11 cellular contexts compared by ENCODE assay signal in the genomic region with DNA sequence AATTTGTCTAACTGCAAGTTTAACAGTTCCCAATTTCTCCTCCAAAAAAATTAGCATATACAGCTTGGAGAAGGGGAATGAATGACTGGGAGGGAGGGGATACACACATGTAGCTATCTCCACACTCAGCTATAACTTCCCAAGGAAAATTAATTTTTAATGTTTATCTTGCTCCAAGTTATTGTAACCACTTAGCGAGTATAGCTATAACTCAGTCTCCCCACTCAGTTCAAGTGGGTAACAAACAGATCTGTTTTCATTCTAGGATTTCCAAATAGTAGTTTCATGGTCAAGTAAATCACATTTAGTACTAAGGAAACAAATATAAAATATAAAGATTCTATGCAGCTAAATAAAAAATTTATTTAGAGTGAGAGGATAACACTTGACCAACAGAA. TPM values are rescaled to one million over a fixed set of nuclear protein-coding genes. Genes with fewer than 3 reads are reported as not detected.
DNase-seq lines count a peak whose midpoint lies in the region; ATAC-seq, FAIRE-seq and TF ChIP-seq lines count a peak whose summit lies in the region.
"Had no signal": no experiment of that assay in that cellular context is flagged by ENCODE, and none has a peak within 500 bp of the region (broad histone marks: within the 10 kb centered on the region; RNA-seq: fewer than 3 reads in every experiment).

No MANE protein-coding gene starts in this region.

- FAIRE-seq in A549 (lab: Jason Lieb, UNC) = no peak

- H3K27ac Mint-ChIP-seq in nephron progenitor cell = no peak overlapping the region
- H3K27ac Mint-ChIP-seq: activated T-helper 1 cell treated with anti-CD3 and anti-CD28 coated beads, Interleukin-12 subunit alpha, Interleukin-12 subunit beta, Interleukin-2, Interleukin-4 antibody, amounts not matched to agents 30 ng/mL and 10 ng/mL and 1 ng/mL, durations not matched to agents 14 hours and 24 hours and 36 hours; CD4-positive, alpha-beta memory T cell had no signal

- no peak overlapping the region for H3K4me3 ChIP-seq in A549
- H3K4me3 ChIP-seq in ascending aorta = peak overlapping the region in 1 of 2 donors; percentile 95

- DNase-seq in A549 (ENCODE audit: low read depth in 1 of 2, low spot score in 1 of 2) (no peak), G401 (ENCODE audit: low spot score) (peak; percentile 10), ascending aorta (ENCODE audit: low spot score in 2 of 2) (no peak), nephron progenitor cell (no peak), caudate nucleus (lab: John Stamatoyannopoulos, UW) (no peak), NCI-H187 (lab: John Stamatoyannopoulos, UW) (no peak)
- no peak for DNase-seq in activated CD8-positive, alpha-beta memory T cell treated with anti-CD3 and anti-CD28 coated beads, Interleukin-2, amount 50 U/mL, for 4 hours
- DNase-seq: CD4-positive, alpha-beta memory T cell; Kasumi-1 had no signal

- peak overlapping the region; percentile 71 for H3K4me2 ChIP-seq in A549

- CTCF ChIA-PET in A549 (lab: Yijun Ruan, JAX) = interaction anchor here (0.9 to 2.4 kb wide), 4 partner anchors 17 to 142 kb away, joined by 3 to 16 read pairs (median 6); no protein-coding TSS in a partner anchor

- H3K27ac ChIP-seq in A549 (peak overlapping the region; percentile 94 to 99), ascending aorta (peak overlapping the region; percentile 96 to 98), caudate nucleus (ENCODE audit: low read depth, low read length) (no peak overlapping the region)

- peaks cover 47% of the 10 kb centered on the region for H3K27me3 Mint-ChIP-seq in nephron progenitor cell (ENCODE audit: low read depth, poor library complexity)

- H3K36me3 ChIP-seq in ascending aorta = no peaks in the 10 kb centered on the region

- WGBS in A549 (ENCODE audit: missing lambda C conversion rate) = 61% methylated on average over 1 of the region's 1 CpG

- intact Hi-C loops in ascending aorta (cut with DNase I) = loop anchor here (10.0 kb wide), 1 partner anchor 419 kb away; no protein-coding TSS in a partner anchor

- peaks cover 35% of the 10 kb centered on the region for H3K4me1 Mint-ChIP-seq in nephron progenitor cell

- H3K27me3 ChIP-seq in ascending aorta = no peaks in the 10 kb centered on the region

- POLR2A ChIA-PET in A549 (lab: Yijun Ruan, JAX) = interaction anchor here (1.1 to 1.7 kb wide), 2 partner anchors 9 to 23 kb away, joined by 7 to 8 read pairs; a partner anchor contains a TSS

- TF ChIP-seq POLR2A in A549 (IDR thresholded peaks at IDR 0.05; ENCODE audit: low read length) = no peak

- in situ Hi-C loops in G401 (cut with HindIII; ENCODE audit: low sequenced_read_pairs) = no loop called here

- ATAC-seq in A549 (no peak), HG02588 (IDR thresholded peaks at IDR 0.05; ENCODE audit: unreplicated experiment) (no peak)

- no peaks in the 10 kb centered on the region for H3K9me3 Mint-ChIP-seq in nephron progenitor cell
- H3K9me3 Mint-ChIP-seq: activated T-helper 1 cell treated with anti-CD3 and anti-CD28 coated beads, Interleukin-12 subunit alpha, Interleukin-12 subunit beta, Interleukin-2, Interleukin-4 antibody, amounts not matched to agents 30 ng/mL and 10 ng/mL and 1 ng/mL, durations not matched to agents 14 hours and 24 hours and 36 hours; CD4-positive, alpha-beta memory T cell had no signal

- TF ChIP-seq RAD21 in A549 (conservative IDR thresholded peaks at IDR 0.05 in 1 of 2, IDR thresholded peaks at IDR 0.05 in 1 of 2) = no peak

- peak overlapping the region; percentile 86 for H3K4me3 Mint-ChIP-seq in nephron progenitor cell
- H3K4me3 Mint-ChIP-seq: activated T-helper 1 cell treated with anti-CD3 and anti-CD28 coated beads, Interleukin-12 subunit alpha, Interleukin-12 subunit beta, Interleukin-2, Interleukin-4 antibody, amounts not matched to agents 30 ng/mL and 10 ng/mL and 1 ng/mL, durations not matched to agents 14 hours and 24 hours and 36 hours had no signal

- H3K36me3 Mint-ChIP-seq in nephron progenitor cell (ENCODE audit: low read depth) = no peaks in the 10 kb centered on the region
- H3K36me3 Mint-ChIP-seq: CD4-positive, alpha-beta memory T cell had no signal

- H3K9me3 ChIP-seq in A549 (no peaks in the 10 kb centered on the region), ascending aorta (no peaks in the 10 kb centered on the region)

- no peak for TF ChIP-seq EP300 in A549 (IDR thresholded peaks at IDR 0.05)

- TF ChIP-seq CTCF in A549 (IDR thresholded peaks at IDR 0.05) (no peak), ascending aorta (IDR thresholded peaks at IDR 0.05) (no peak), nephron progenitor cell (IDR thresholded peaks at IDR 0.05) (no peak)

- peaks cover 39% of the 10 kb centered on the region for H3K4me1 ChIP-seq in A549
- peaks cover 4 to 21% of the 10 kb centered on the region in 2 donors for H3K4me1 ChIP-seq in ascending aorta

TF ChIP-seq in A549, 52 proteins besides CTCF, POLR2A, EP300 and RAD21:
- no peak for TF ChIP-seq ZC3H11A (IDR thresholded peaks at IDR 0.05)
- TF ChIP-seq ZSCAN20 (CRISPR knock-in tag; IDR thresholded peaks at IDR 0.05) = no peak
- TF ChIP-seq GATA3 (IDR thresholded peaks at IDR 0.05; ENCODE audit: borderline replicate concordance) = no peak
- no peak for TF ChIP-seq HOXB13 (CRISPR knock-in tag; IDR thresholded peaks at IDR 0.05; ENCODE audit: low read depth)
- no peak for TF ChIP-seq HOXB5 (CRISPR knock-in tag; IDR thresholded peaks at IDR 0.05)
- TF ChIP-seq BHLHE40 (IDR thresholded peaks at IDR 0.05; ENCODE audit: low read depth, low read length) = no peak
- TF ChIP-seq, protein P1, sequence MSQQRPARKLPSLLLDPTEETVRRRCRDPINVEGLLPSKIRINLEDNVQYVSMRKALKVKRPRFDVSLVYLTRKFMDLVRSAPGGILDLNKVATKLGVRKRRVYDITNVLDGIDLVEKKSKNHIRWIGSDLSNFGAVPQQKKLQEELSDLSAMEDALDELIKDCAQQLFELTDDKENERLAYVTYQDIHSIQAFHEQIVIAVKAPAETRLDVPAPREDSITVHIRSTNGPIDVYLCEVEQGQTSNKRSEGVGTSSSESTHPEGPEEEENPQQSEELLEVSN (IDR thresholded peaks at IDR 0.05; ENCODE audit: borderline replicate concordance, low read depth) = no peak
- TF ChIP-seq, protein P2, sequence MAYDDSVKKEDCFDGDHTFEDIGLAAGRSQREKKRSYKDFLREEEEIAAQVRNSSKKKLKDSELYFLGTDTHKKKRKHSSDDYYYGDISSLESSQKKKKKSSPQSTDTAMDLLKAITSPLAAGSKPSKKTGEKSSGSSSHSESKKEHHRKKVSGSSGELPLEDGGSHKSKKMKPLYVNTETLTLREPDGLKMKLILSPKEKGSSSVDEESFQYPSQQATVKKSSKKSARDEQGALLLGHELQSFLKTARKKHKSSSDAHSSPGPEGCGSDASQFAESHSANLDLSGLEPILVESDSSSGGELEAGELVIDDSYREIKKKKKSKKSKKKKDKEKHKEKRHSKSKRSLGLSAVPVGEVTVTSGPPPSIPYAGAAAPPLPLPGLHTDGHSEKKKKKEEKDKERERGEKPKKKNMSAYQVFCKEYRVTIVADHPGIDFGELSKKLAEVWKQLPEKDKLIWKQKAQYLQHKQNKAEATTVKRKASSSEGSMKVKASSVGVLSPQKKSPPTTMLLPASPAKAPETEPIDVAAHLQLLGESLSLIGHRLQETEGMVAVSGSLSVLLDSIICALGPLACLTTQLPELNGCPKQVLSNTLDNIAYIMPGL (CRISPR knock-in tag; IDR thresholded peaks at IDR 0.05; ENCODE audit: borderline replicate concordance) = no peak
- no peak for TF ChIP-seq NPAS2 (CRISPR knock-in tag; IDR thresholded peaks at IDR 0.05; ENCODE audit: borderline replicate concordance)
- no peak for TF ChIP-seq NFE2L2 (conservative IDR thresholded peaks at IDR 0.05; ENCODE audit: low read length)
- TF ChIP-seq TFCP2L1 (CRISPR knock-in tag; IDR thresholded peaks at IDR 0.05) = no peak
- no peak for TF ChIP-seq RARB (CRISPR knock-in tag; IDR thresholded peaks at IDR 0.05)
- TF ChIP-seq SREBF2 (IDR thresholded peaks at IDR 0.05) = no peak
- no peak for TF ChIP-seq KDM5A (IDR thresholded peaks at IDR 0.05)
- no peak for TF ChIP-seq TP53 (CRISPR knock-in tag; IDR thresholded peaks at IDR 0.05)

RNA-seq across cellular contexts. Expression of a gene that starts 10.0 kb away (rescaled TPM):
- polyA plus RNA-seq in A549 (2011; rRNA removed) (21.7 and 27.1 TPM in 2 replicates), A549 (2017; fragmentation: RNase III; extraction: RNeasy Plus Mini Kit Qiagen cat#74134 plus additional on column Dnase treatment) (10.7 to 13.2 TPM (median 12.0 TPM) in 3 replicates)
- polyA plus RNA-seq in A549 (2012; cell fraction: cytosol; rRNA removed) = 7.4 and 8.2 TPM in 2 replicates
- 7.4 and 11.4 TPM in 2 replicates for polyA plus RNA-seq in A549 (2012; cell fraction: nucleus; rRNA removed)
- polyA minus RNA-seq in A549 (2011; rRNA and poly(A)+ RNA removed) = 59.3 and 63.6 TPM in 2 replicates
- total RNA-seq in G401 (2014; rRNA removed; shearing (Covaris generic)) = not detected in 2 replicates
- total RNA-seq in ascending aorta = 99.9 TPM
- total RNA-seq: activated T-helper 1 cell treated with anti-CD3 and anti-CD28 coated beads, Interleukin-12 subunit alpha, Interleukin-12 subunit beta, Interleukin-2, Interleukin-4 antibody, amounts not matched to agents 30 ng/mL and 10 ng/mL and 1 ng/mL, durations not matched to agents 14 hours and 24 hours and 36 hours; CD4-positive, alpha-beta memory T cell had no signal
- polyA plus RNA-seq: CD4-positive, alpha-beta memory T cell had no signal

Comparison
In these comparisons a context has a peak if more than half of its experiments do, and no peak if none do; other contexts are left out.
1. RNA of a gene that starts 10.0 kb away (total RNA-seq): 99.9 TPM in ascending aorta (single experiment); not detected in G401; every median in the first group is over 100 times any median in the second.